ENCODE assay signal across 9 cellular contexts in genomic region chr7:35695628-35695888, GRCh38. TPM values are rescaled to one million over a fixed set of nuclear protein-coding genes. Genes with fewer than 3 reads are reported as not detected.
DNase-seq lines count a peak whose midpoint lies in the region; ATAC-seq, FAIRE-seq and TF ChIP-seq lines count a peak whose summit lies in the region.
"Had no signal": no experiment of that assay in that cellular context is flagged by ENCODE, and none has a peak within 500 bp of the region (broad histone marks: within the 10 kb centered on the region; RNA-seq: fewer than 3 reads in every experiment).

No MANE protein-coding gene starts in this region.

- peaks cover 38% of the 10 kb centered on the region for H3K79me2 ChIP-seq in neural cell (replicated peaks; ENCODE audit: insufficient read depth, low read length)

- no peaks in the 10 kb centered on the region for H3K9me2 ChIP-seq in neural cell (ENCODE audit: insufficient read depth, low read length)

- H3K4me2 ChIP-seq in neural cell (ENCODE audit: low read length): peak overlapping the region; percentile 66

- H3K27ac ChIP-seq in Panc1 (ENCODE audit: low read length) (peak overlapping the region; percentile 98), duodenal mucosa (ENCODE audit: low read depth, low read length) (no peak overlapping the region), neural cell (ENCODE audit: low read length) (peak overlapping the region; percentile 84)

- CTCF ChIA-PET in Panc1 (lab: Charles Lee): no interaction called here

- POLR2A ChIA-PET in Panc1 (lab: Charles Lee): no interaction called here

- FAIRE-seq in frontal cortex (lab: Jason Lieb, UNC): no peak
- FAIRE-seq: A204.1 had no signal

- H3K27me3 ChIP-seq in Panc1 (ENCODE audit: control insufficient read depth, insufficient read depth, low read length) (no peaks in the 10 kb centered on the region), duodenal mucosa (ENCODE audit: control insufficient read depth in 1 of 2, insufficient read depth in 2 of 2, low read length in 2 of 2) (no peaks in the 10 kb centered on the region), neural cell (ENCODE audit: insufficient read depth, low read depth, low read length) (no peaks in the 10 kb centered on the region)

- no TSS peak for BruUV-seq in Panc1 (replicated peaks; lab: Mats Ljungman, UMichigan)

- no peak for TF ChIP-seq RAD21 in neural cell (conservative IDR thresholded peaks at IDR 0.05)

- H2AFZ ChIP-seq in neural cell (ENCODE audit: low read depth, low read length): peak overlapping the region; percentile 100

- no peaks in the 10 kb centered on the region for H4K20me1 ChIP-seq in neural cell (ENCODE audit: insufficient read depth)

- H3K4me1 ChIP-seq in Panc1 (ENCODE audit: control insufficient read depth, insufficient read depth, low read length): peaks cover 12% of the 10 kb centered on the region; the same call in 1 of the 2 replicates
- H3K4me1 ChIP-seq in duodenal mucosa (ENCODE audit: control insufficient read depth in 1 of 2, insufficient read depth in 2 of 2, low read length in 2 of 2): peaks cover 23 to 29% of the 10 kb centered on the region in 2 donors

- H3K9me3 ChIP-seq in Panc1 (ENCODE audit: control insufficient read depth, insufficient read depth, low read depth, low read length) (peaks cover 10% of the 10 kb centered on the region; the same call in 1 of the 2 replicates), duodenal mucosa (ENCODE audit: control insufficient read depth in 1 of 2, low read length in 2 of 2) (no peaks in the 10 kb centered on the region), neural cell (ENCODE audit: low read length) (no peaks in the 10 kb centered on the region)

- H3K36me3 ChIP-seq in Panc1 (ENCODE audit: control insufficient read depth, insufficient read depth, low read length) (no peaks in the 10 kb centered on the region; the same call in 1 of the 2 replicates), duodenal mucosa (ENCODE audit: control insufficient read depth in 1 of 2, insufficient read depth in 2 of 2, low read length in 2 of 2) (no peaks in the 10 kb centered on the region), neural cell (ENCODE audit: insufficient read depth, low read length) (no peaks in the 10 kb centered on the region)

- intact Hi-C loops in Panc1 (cut with micrococcal nuclease; ENCODE audit: unreplicated experiment): no loop called here

- no peaks in the 10 kb centered on the region for H3F3A ChIP-seq in neural cell (ENCODE audit: insufficient read depth, low read length, poor library complexity, severe bottlenecking)

- H3K4me3 ChIP-seq in Panc1 (ENCODE audit: low read depth in 2 of 2, low read length in 2 of 2): peak overlapping the region; percentile 78 to 97
- H3K4me3 ChIP-seq in duodenal mucosa (ENCODE audit: low read depth in 1 of 2, low read length in 2 of 2): peak overlapping the region; percentile 94 to 100
- peak overlapping the region; percentile 97 for H3K4me3 ChIP-seq in neural cell (ENCODE audit: low read length)

- H3K9ac ChIP-seq in duodenal mucosa (ENCODE audit: low read depth in 1 of 2, low read length in 2 of 2): peak overlapping the region; percentile 91 to 92
- H3K9ac ChIP-seq in neural cell (ENCODE audit: low read length): peak overlapping the region; percentile 94

- no peak for TF ChIP-seq EP300 in neural cell (conservative IDR thresholded peaks at IDR 0.05; ENCODE audit: poor library complexity, severe bottlenecking)

- DNase-seq in DMS53 (lab: John Stamatoyannopoulos, UW) (peak; percentile 56), DMS53 treated with DMSO at 0.1 percent for 48 hours (lab: John Stamatoyannopoulos, UW; ENCODE audit: unreplicated experiment) (no peak), Panc1 (ENCODE audit: low read depth, low spot score) (no peak), C1 segment of cervical spinal cord (lab: John Stamatoyannopoulos, UW) (no peak), frontal cortex (ENCODE audit: low spot score in 2 of 2) (no peak)

- ATAC-seq in Panc1: no peak
- ATAC-seq in HG03469 (IDR thresholded peaks at IDR 0.05; ENCODE audit: unreplicated experiment): no peak

- TF ChIP-seq CTCF in Panc1 (IDR thresholded peaks at IDR 0.05) (no peak), neural cell (IDR thresholded peaks at IDR 0.05; ENCODE audit: poor library complexity, severe bottlenecking) (no peak)

- in situ Hi-C loops in Panc1 (cut with HindIII; ENCODE audit: low pct_unique_long_range_greater_than_20kb, low sequenced_read_pairs): no loop called here

TF ChIP-seq in neural cell, 6 proteins besides CTCF, POLR2A, EP300 and RAD21:
- no peak for TF ChIP-seq MXI1 (conservative IDR thresholded peaks at IDR 0.05; ENCODE audit: poor library complexity, severe bottlenecking)
- TF ChIP-seq EZH2 (IDR thresholded peaks at IDR 0.05; ENCODE audit: borderline replicate concordance, insufficient read depth, low read length, poor library complexity, severe bottlenecking): no peak
- no peak for TF ChIP-seq REST (IDR thresholded peaks at IDR 0.05; ENCODE audit: borderline replicate concordance)
- TF ChIP-seq SMC3 (conservative IDR thresholded peaks at IDR 0.05; ENCODE audit: poor library complexity): no peak
- TF ChIP-seq TAF1 (IDR thresholded peaks at IDR 0.05; ENCODE audit: low read depth): no peak
- TF ChIP-seq POLR2AphosphoS5 (IDR thresholded peaks at IDR 0.05): no peak

RNA-seq across cellular contexts. Expression of gene HERPUD2, which starts 0.6 kb away (rescaled TPM):
- total RNA-seq in Panc1 (2021; ENCODE audit: unreplicated experiment) (36.4 TPM), frontal cortex (21.2 TPM)
- polyA plus RNA-seq in Panc1 (2012; ENCODE audit: insufficient read length): 41.5 TPM
- 16.7 and 22.1 TPM in 2 replicates for polyA plus RNA-seq in neural cell
- 35.3 and 36.7 TPM in 2 replicates for polyA minus RNA-seq in neural cell
